ENCODE assay signal across 15 cellular contexts in the genomic region with DNA sequence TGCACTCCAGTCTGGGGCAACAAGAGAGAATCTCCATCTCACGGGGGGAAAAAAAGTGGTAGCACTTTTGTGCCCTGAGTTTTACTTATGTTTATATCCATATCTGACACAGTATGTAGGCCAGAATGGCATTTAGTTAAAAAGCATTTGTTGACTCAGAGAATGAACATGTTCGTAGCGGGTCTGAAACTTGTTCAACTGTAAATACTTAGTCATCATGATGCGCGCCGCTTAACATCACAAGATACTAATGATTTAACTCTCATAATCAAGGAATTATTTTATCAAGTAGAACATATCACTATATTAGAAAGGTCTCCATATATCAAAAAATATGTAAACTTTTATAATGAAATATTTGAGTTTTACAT. TPM values are rescaled to one million over a fixed set of nuclear protein-coding genes. Genes with fewer than 3 reads are reported as not detected.
A peak's percentile ranks its signal among the peaks of the same experiment; 100 is the strongest.
DNase-seq lines count a peak whose midpoint lies in the region; ATAC-seq and TF ChIP-seq lines count a peak whose summit lies in the region.
"Had no signal": no experiment of that assay in that cellular context is flagged by ENCODE, and none has a peak within 500 bp of the region (broad histone marks: within the 10 kb centered on the region; RNA-seq: fewer than 3 reads in every experiment).

No MANE protein-coding gene starts in this region.

- H3K36me3 Mint-ChIP-seq in immature natural killer cell, result peaks cover 0 to 4% (median 0%) of the 10 kb centered on the region in 3 donors

- no peaks in the 10 kb centered on the region for H3K27me3 ChIP-seq in ovary
- no peaks in the 10 kb centered on the region for H3K27me3 ChIP-seq in aorta (ENCODE audit: control insufficient read depth in 1 of 2, insufficient read depth in 2 of 2, low read length in 1 of 2)
- H3K27me3 ChIP-seq: thyroid gland had no signal

- WGBS in ovary, 3 donors, result 91 to 98% (median 96%) methylated on average over 6 of the region's 6 CpGs
- WGBS in aorta, 2 donors, result 96% methylated on average over 6 of the region's 6 CpGs

- intact Hi-C loops in ovary (cut with DNase I), result no loop called here
- intact Hi-C loops in aorta (cut with DNase I), result no loop called here

- no peak for TF ChIP-seq CTCF in cardiac fibroblast (IDR thresholded peaks at IDR 0.05; ENCODE audit: low read depth, low read length)
- no peak for TF ChIP-seq CTCF in ovary (IDR thresholded peaks at IDR 0.05)

- in situ Hi-C loops in ACHN (cut with HindIII; ENCODE audit: low pct_ligation_motif_present, low pct_unique_long_range_greater_than_20kb, low sequenced_read_pairs), result no loop called here

- no peaks in the 10 kb centered on the region for H3K27me3 Mint-ChIP-seq in immature natural killer cell (ENCODE audit: low read depth in 3 of 3)

- H3K4me1 ChIP-seq in ovary (ENCODE audit: insufficient read depth) (no peaks in the 10 kb centered on the region), aorta (ENCODE audit: control insufficient read depth in 1 of 2, insufficient read depth in 2 of 2, low read length in 2 of 2) (peaks cover 0 to 2% of the 10 kb centered on the region in 2 donors)

- H3K4me3 ChIP-seq in cardiac fibroblast (replicated peaks in 1 of 2; ENCODE audit: low read depth in 2 of 2, low read length in 2 of 2) (no peak overlapping the region), ovary (no peak overlapping the region), aorta (ENCODE audit: low read length in 2 of 2) (no peak overlapping the region)
- H3K4me3 ChIP-seq: mucosa of descending colon, thyroid gland had no signal

- peak; percentile 88 for DNase-seq in ACHN
- DNase-seq in NCI-H460 (ENCODE audit: extremely low read depth, low read depth), result peak; percentile 44
- peak; percentile 53 to 80 for DNase-seq in cardiac fibroblast (ENCODE audit: low read depth in 2 of 2)
- DNase-seq in immature natural killer cell, result no peak
- no peak for DNase-seq in ovary
- no peak for DNase-seq in aorta
- DNase-seq in effector CD8-positive, alpha-beta T cell (lab: John Stamatoyannopoulos, UW), result no peak
- DNase-seq: activated CD8-positive, alpha-beta memory T cell treated with anti-CD3 and anti-CD28 coated beads for 24 hours; activated naive CD4-positive, alpha-beta T cell treated with anti-CD3 and anti-CD28 coated beads, Interleukin-2, amount 50 U/mL, for 16 hours; mucosa of descending colon; NCI-H2081 treated with DMSO at 0.1 percent for 48 hours; posterior cingulate gyrus; stimulated activated CD8-positive, alpha-beta memory T cell treated with anti-CD3 and anti-CD28 coated beads, Interleukin-4, amount 100 ng/mL, for 48 hours; thyroid gland had no signal

- TF ChIP-seq POLR2A in ovary (IDR thresholded peaks at IDR 0.05), result no peak

- H3K9me3 ChIP-seq in ovary (no peaks in the 10 kb centered on the region), aorta (ENCODE audit: control insufficient read depth, low read length) (no peaks in the 10 kb centered on the region)
- H3K9me3 ChIP-seq: mucosa of descending colon, thyroid gland had no signal

- H3K27ac Mint-ChIP-seq in immature natural killer cell, result peak overlapping the region; percentile 20 to 84 (median 66)

- no peaks in the 10 kb centered on the region for H3K36me3 ChIP-seq in ovary
- H3K36me3 ChIP-seq in aorta (ENCODE audit: control insufficient read depth in 1 of 2, insufficient read depth in 2 of 2, low read length in 1 of 2), result no peaks in the 10 kb centered on the region
- H3K36me3 ChIP-seq: thyroid gland had no signal

- H3K9me3 Mint-ChIP-seq in immature natural killer cell, result no peaks in the 10 kb centered on the region

- H3K27ac ChIP-seq in ovary (no peak overlapping the region), aorta (ENCODE audit: low read depth in 1 of 2, low read length in 2 of 2) (no peak overlapping the region)
- H3K27ac ChIP-seq: thyroid gland had no signal

- H3K4me3 Mint-ChIP-seq in immature natural killer cell, result peak overlapping the region in 1 of 5 donors; percentile 6

- H3K4me1 Mint-ChIP-seq in immature natural killer cell, result peaks cover 59 to 70% of the 10 kb centered on the region in 2 donors

- TF ChIP-seq EP300 in ovary (IDR thresholded peaks at IDR 0.05), result no peak

- ATAC-seq in GM18502 (IDR thresholded peaks at IDR 0.05; ENCODE audit: poor library complexity, unreplicated experiment) (no peak), aorta (ENCODE audit: low FRiP score) (no peak)
- ATAC-seq: mucosa of descending colon had no signal

RNA-seq across cellular contexts. Expression of a gene that starts 55.3 kb away (rescaled TPM):
- total RNA-seq in NCI-H460 (2014; rRNA removed; shearing (Covaris generic)), result 7.6 and 10.2 TPM in 2 replicates
- 5.4 and 6.7 TPM in 2 replicates for polyA plus RNA-seq in NCI-H460 (2014; cell fraction: nucleus; rRNA removed)
- polyA plus RNA-seq in immature natural killer cell, result 1 to 10 TPM; 1.9 to 9.3 (median 2.8) TPM
- 1 to 10 TPM in 6 of 7 donors, under 1 TPM in 1; 0.60 to 5.2 (median 2.2) TPM for total RNA-seq in ovary
- 1 to 10 TPM in 1 of 2 donors, under 1 TPM in 1; 0.88 to 1.6 TPM for polyA plus RNA-seq in ovary
- 1 to 10 TPM; 3.3 to 3.4 TPM for total RNA-seq in aorta
- 1 to 10 TPM in 1 of 2 donors, under 1 TPM in 1; 0.38 to 1.2 TPM for polyA plus RNA-seq in aorta

RNA-seq across cellular contexts. Expression of a gene that starts 58.5 kb away (rescaled TPM):
- total RNA-seq in NCI-H460 (2014; rRNA removed; shearing (Covaris generic)), result 17.8 and 20.0 TPM in 2 replicates
- polyA plus RNA-seq in NCI-H460 (2014; cell fraction: nucleus; rRNA removed), result 8.6 and 14.4 TPM in 2 replicates
- 100 to 1,000 TPM in 1 of 3 donors, 10 to 100 TPM in 2; 15.5 to 101 (median 22.1) TPM for polyA plus RNA-seq in immature natural killer cell
- total RNA-seq in ovary, result 10 to 100 TPM; 27.6 to 57.3 (median 48.9) TPM
- 10 to 100 TPM; 20.5 to 40.4 TPM for polyA plus RNA-seq in ovary
- total RNA-seq in aorta, result 10 to 100 TPM; 42.7 to 56.5 TPM
- polyA plus RNA-seq in aorta, result 10 to 100 TPM in 1 of 2 donors, 1 to 10 TPM in 1; 4.9 to 11.8 TPM

Comparison
In these comparisons a context has a peak if more than half of its experiments do, and no peak if none do; other contexts are left out.
1. DNase-seq: peak in ACHN (single experiment), NCI-H460 (single experiment) and cardiac fibroblast (2 of 2); none in immature natural killer cell (0 of 3), ovary (0 of 5), aorta (0 of 2) and effector CD8-positive, alpha-beta T cell (single experiment).